9 cellular contexts compared by ENCODE assay signal in genomic region chr22:50523806-50524663, GRCh38. TPM values are rescaled to one million over a fixed set of nuclear protein-coding genes. Genes with fewer than 3 reads are reported as not detected.
A peak's percentile ranks its signal among the peaks of the same experiment; 100 is the strongest.
DNase-seq lines count a peak whose midpoint lies in the region; ATAC-seq, FAIRE-seq and TF ChIP-seq lines count a peak whose summit lies in the region.
"Had no signal": no experiment of that assay in that cellular context is flagged by ENCODE, and none has a peak within 500 bp of the region (broad histone marks: within the 10 kb centered on the region; RNA-seq: fewer than 3 reads in every experiment).

No MANE protein-coding gene starts in this region.

- WGBS in spleen, 5 donors: 76 to 90% (median 85%) methylated on average over 8 to 25 of the region's 25 CpGs

- peak overlapping the region; percentile 88 for H3K9ac ChIP-seq in SU-DHL-6 (ENCODE audit: low read length)

- TF ChIP-seq CTCF in SU-DHL-6 (IDR thresholded peaks at IDR 0.05; ENCODE audit: insufficient read depth, low read length, poor library complexity, severe bottlenecking): no peak
- TF ChIP-seq CTCF in glutamatergic neuron (IDR thresholded peaks at IDR 0.05; ENCODE audit: partially characterized antibody, unreplicated experiment): no peak
- no peak for TF ChIP-seq CTCF in spleen (IDR thresholded peaks at IDR 0.05 in 8 of 11, conservative IDR thresholded peaks at IDR 0.05 in 3 of 11)

- H3K9me2 ChIP-seq in SU-DHL-6 (replicated peaks; ENCODE audit: insufficient read depth, low read length): no peaks in the 10 kb centered on the region

- TF ChIP-seq POLR2A in spleen (IDR thresholded peaks at IDR 0.05): no peak

- no peak for ATAC-seq in HG03460 (IDR thresholded peaks at IDR 0.05; ENCODE audit: unreplicated experiment)

- peaks cover 29 to 62% (median 43%) of the 10 kb centered on the region in 6 donors for H3K4me1 ChIP-seq in spleen

- peak overlapping the region; percentile 87 for H3K27ac ChIP-seq in SU-DHL-6 (ENCODE audit: low read depth, low read length)
- peak overlapping the region in 4 of 8 donors; percentile 99 to 100 (median 100) for H3K27ac ChIP-seq in spleen

- FAIRE-seq in frontal cortex (lab: Jason Lieb, UNC): no peak
- FAIRE-seq in urothelium cell line (lab: Jason Lieb, UNC): no peak

- H2AFZ ChIP-seq in SU-DHL-6 (ENCODE audit: low read depth, low read length, severe bottlenecking): no peak overlapping the region

- no peaks in the 10 kb centered on the region for H3K9me3 ChIP-seq in SU-DHL-6 (ENCODE audit: insufficient read depth, low read length)
- H3K9me3 ChIP-seq in spleen: no peaks in the 10 kb centered on the region

- peaks cover 12% of the 10 kb centered on the region; the same call in 1 of the 2 replicates for H3F3A ChIP-seq in SU-DHL-6 (ENCODE audit: insufficient read depth)

- peaks cover 11% of the 10 kb centered on the region for H3K4me1 Mint-ChIP-seq in glutamatergic neuron (ENCODE audit: low read depth, unreplicated experiment)

- peak overlapping the region; percentile 93 for H3K27ac Mint-ChIP-seq in glutamatergic neuron (ENCODE audit: unreplicated experiment)

- H3K4me3 ChIP-seq in SU-DHL-6 (ENCODE audit: insufficient read depth, low read length, poor library complexity, severe bottlenecking): peak overlapping the region; percentile 64
- peak overlapping the region in 7 of 8 donors; percentile 80 to 97 (median 84) for H3K4me3 ChIP-seq in spleen

- peaks cover 5% of the 10 kb centered on the region for H3K36me3 Mint-ChIP-seq in glutamatergic neuron (ENCODE audit: unreplicated experiment)

- H3K9me3 Mint-ChIP-seq in glutamatergic neuron (ENCODE audit: unreplicated experiment): peaks cover 15% of the 10 kb centered on the region

- H3K27me3 ChIP-seq in SU-DHL-6 (ENCODE audit: low read length) (no peaks in the 10 kb centered on the region), spleen (replicated peaks in 1 of 7) (no peaks in the 10 kb centered on the region)

- peak overlapping the region; percentile 97 for H3K4me3 Mint-ChIP-seq in glutamatergic neuron (ENCODE audit: unreplicated experiment)

- H3K4me2 ChIP-seq in SU-DHL-6 (ENCODE audit: low read depth, low read length, poor library complexity, severe bottlenecking): peak overlapping the region; percentile 71

- H3K36me3 ChIP-seq in SU-DHL-6 (ENCODE audit: low read length) (no peaks in the 10 kb centered on the region), spleen (peaks cover 0 to 68% (median 47%) of the 10 kb centered on the region in 6 donors)

- H4K20me1 ChIP-seq in SU-DHL-6 (ENCODE audit: low read depth, low read length): no peaks in the 10 kb centered on the region

- H3K27me3 Mint-ChIP-seq in glutamatergic neuron (ENCODE audit: unreplicated experiment): peaks cover 23% of the 10 kb centered on the region

- peak; percentile 54 for DNase-seq in NCI-H2171 treated with DMSO at 0.1 percent for 48 hours (lab: John Stamatoyannopoulos, UW)
- DNase-seq in NCI-H2171 (lab: John Stamatoyannopoulos, UW): no peak
- no peak for DNase-seq in glutamatergic neuron
- DNase-seq in spleen: no peak
- no peak for DNase-seq in frontal cortex (ENCODE audit: low spot score in 2 of 2)
- DNase-seq in urothelium cell line (ENCODE audit: low spot score): no peak
- DNase-seq: NCI-H2107 had no signal

- intact Hi-C loops in spleen (cut with DNase I; ENCODE audit: low total_unique reads): no loop called here

- peaks cover 10% of the 10 kb centered on the region; the same call in 1 of the 2 replicates for H3K79me2 ChIP-seq in SU-DHL-6 (ENCODE audit: insufficient read depth, low read length)

RNA-seq across cellular contexts. Expression of gene SCO2, which starts 1.4 kb away (rescaled TPM):
- total RNA-seq in glutamatergic neuron (ENCODE audit: unreplicated experiment) (4.8 TPM), spleen (1 to 10 TPM in 6 of 7 donors, not detected in 1; 1.2 to 7.4 (median 5.0) TPM), frontal cortex (0.82 TPM)
- polyA plus RNA-seq in spleen: 10 to 100 TPM in 2 of 3 donors, 1 to 10 TPM in 1; 4.4 to 12.7 (median 12.0) TPM

RNA-seq across cellular contexts. Expression of gene TYMP, which starts 5.8 kb away (rescaled TPM):
- total RNA-seq in glutamatergic neuron (ENCODE audit: unreplicated experiment) (1.2 TPM), spleen (100 to 1,000 TPM in 6 of 7 donors, 10 to 100 TPM in 1; 73.7 to 284 (median 152) TPM), frontal cortex (1.6 TPM)
- polyA plus RNA-seq in spleen: 100 to 1,000 TPM in 1 of 3 donors, 10 to 100 TPM in 2; 88.3 to 166 (median 92.3) TPM

RNA-seq across cellular contexts. Expression of gene NCAPH2, which starts 16.0 kb away (rescaled TPM):
- total RNA-seq in glutamatergic neuron (ENCODE audit: unreplicated experiment) (52.9 TPM), spleen (10 to 100 TPM; 33.9 to 48.0 (median 38.1) TPM), frontal cortex (42.4 TPM)
- 10 to 100 TPM; 31.4 to 43.1 (median 35.0) TPM for polyA plus RNA-seq in spleen

RNA-seq across cellular contexts. Expression of gene LMF2, which starts 16.5 kb away (rescaled TPM):
- total RNA-seq in glutamatergic neuron (ENCODE audit: unreplicated experiment) (62.2 TPM), spleen (10 to 100 TPM; 62.5 to 81.1 (median 72.2) TPM), frontal cortex (11.8 TPM)
- 10 to 100 TPM; 36.6 to 71.2 (median 45.0) TPM for polyA plus RNA-seq in spleen

RNA-seq across cellular contexts. Expression of gene KLHDC7B, which starts 21.7 kb away (rescaled TPM):
- total RNA-seq in glutamatergic neuron (ENCODE audit: unreplicated experiment) (0.12 TPM), spleen (1 to 10 TPM; 2.6 to 5.0 (median 3.4) TPM), frontal cortex (not detected)
- polyA plus RNA-seq in spleen: 1 to 10 TPM; 2.6 to 3.8 (median 3.5) TPM

Comparison
In these comparisons a context has a peak if more than half of its experiments do, and no peak if none do; other contexts are left out.
1. RNA of gene TYMP, which starts 5.8 kb away (total RNA-seq): 73.7 to 284 TPM in spleen; 1.6 TPM in frontal cortex (single experiment) and 1.2 TPM in glutamatergic neuron (single experiment); every median in the first group is over 10 times any median in the second.